In the genomic region with DNA sequence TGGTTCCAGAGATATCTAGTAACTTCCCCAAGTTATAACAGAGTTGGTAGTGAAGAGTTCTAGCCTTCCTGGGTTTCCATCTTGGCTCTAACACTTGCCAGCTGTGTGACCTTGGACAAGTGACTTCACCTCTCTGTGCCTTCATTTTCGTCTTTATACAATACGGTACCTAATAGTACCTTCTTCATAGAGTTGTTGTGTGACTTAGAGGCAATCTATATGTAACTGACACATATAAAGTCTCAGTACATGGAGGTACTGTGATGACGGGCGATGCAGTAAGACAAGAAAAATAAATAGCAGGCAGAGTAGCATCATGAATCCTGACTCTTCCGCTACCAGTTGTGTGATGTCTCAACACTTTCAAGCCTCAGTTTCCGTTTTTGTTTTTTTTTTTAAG, we compare ENCODE assay signal across 26 cellular contexts. TPM values are rescaled to one million over a fixed set of nuclear protein-coding genes. Genes with fewer than 3 reads are reported as not detected.
"Had no signal": no experiment of that assay in that cellular context is flagged by ENCODE, and none has a peak within 500 bp of the region (broad histone marks: within the 10 kb centered on the region; RNA-seq: fewer than 3 reads in every experiment).

No MANE protein-coding gene starts in this region.

- H3K9me3 ChIP-seq: MG63, SJSA1 had no signal

- DNase-seq: KBM-7, MG63, NCI-H1092, NCI-H1105 treated with DMSO at 0.1 percent for 48 hours, NCI-H1417 treated with DMSO at 0.1 percent for 48 hours, NCI-H146, NCI-H1694 treated with DMSO at 0.1 percent for 48 hours, NCI-H1930, NCI-H2081, NCI-H2107, NCI-H226, NCI-H446, NCI-H510A, NCI-H524 treated with DMSO at 0.1 percent for 48 hours, NCI-H69, NCI-H774, Right ventricle myocardium superior, RPMI8226, SIG-M5, SW 1271 had no signal

- H3K27ac ChIP-seq: SJSA1, SK-N-MC had no signal

- H3K27me3 Mint-ChIP-seq: IgD-negative memory B cell had no signal

- H3K9me3 Mint-ChIP-seq: IgD-negative memory B cell had no signal

- FAIRE-seq: RCC 7860 had no signal

- H3K4me1 ChIP-seq: SJSA1 had no signal

- H3K4me3 ChIP-seq: MG63, SJSA1, SK-N-MC had no signal

- H3K27ac Mint-ChIP-seq: IgD-negative memory B cell had no signal

- H3K4me1 Mint-ChIP-seq: IgD-negative memory B cell had no signal

RNA-seq across cellular contexts. Expression of a gene that starts 45.5 kb away (rescaled TPM):
- total RNA-seq: HT1080, LHCN-M2, SJSA1 had no signal
